ENCODE assay signal across 13 cellular contexts in the genomic region with DNA sequence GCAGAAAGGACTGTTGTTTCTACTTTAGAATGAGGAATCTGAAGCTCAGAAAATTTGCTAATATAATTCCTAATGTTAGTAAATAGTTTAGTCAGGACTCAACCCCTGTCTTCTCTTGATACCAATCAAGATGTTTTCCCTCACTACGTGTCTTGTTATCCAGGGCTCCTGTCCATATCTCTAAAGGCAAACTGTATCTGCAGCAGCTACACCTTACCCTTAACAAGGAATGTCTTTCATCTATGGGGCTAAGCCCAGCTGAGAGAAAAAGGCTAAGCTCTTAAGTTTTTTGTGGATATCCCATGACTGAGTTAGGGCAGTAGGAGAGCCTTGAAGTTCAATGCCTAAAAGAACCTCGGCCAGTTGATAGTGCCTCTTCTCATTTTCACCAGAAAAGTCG. TPM values are rescaled to one million over a fixed set of nuclear protein-coding genes. Genes with fewer than 3 reads are reported as not detected.
DNase-seq lines count a peak whose midpoint lies in the region; ATAC-seq and TF ChIP-seq lines count a peak whose summit lies in the region.
"Had no signal": no experiment of that assay in that cellular context is flagged by ENCODE, and none has a peak within 500 bp of the region (broad histone marks: within the 10 kb centered on the region; RNA-seq: fewer than 3 reads in every experiment).

No MANE protein-coding gene starts in this region.

- H3K4me3 ChIP-seq in colonic mucosa: no peak overlapping the region
- H3K4me3 ChIP-seq: lower lobe of right lung had no signal

- peak overlapping the region; percentile 18 for H3K27ac ChIP-seq in colonic mucosa
- H3K27ac ChIP-seq: lower lobe of right lung had no signal

- DNase-seq in DMS53 (lab: John Stamatoyannopoulos, UW) (peak; percentile 25), colonic mucosa (no peak)
- DNase-seq in activated CD4-positive, CD25-positive, alpha-beta regulatory T cell treated with anti-CD3 and anti-CD28 coated beads, Interleukin-2, amount 50 U/mL, for 72 hours: no peak
- no peak for DNase-seq in natural killer cell treated with Interleukin-12 subunit alpha and Interleukin-12 subunit beta and Interleukin-15 and Interleukin-18, amount 100 ng/mL, for 72 hours (ENCODE audit: low spot score)
- DNase-seq: activated effector memory CD4-positive, alpha-beta T cell treated with Interleukin-2 at 50 U/mL for 16 hours; amniotic stem cell; effector CD4-positive, alpha-beta T cell; natural killer cell; NCI-H446 treated with DMSO at 0.1 percent for 48 hours had no signal

- no peaks in the 10 kb centered on the region for H3K4me1 ChIP-seq in colonic mucosa

- H3K9ac ChIP-seq in colonic mucosa (ENCODE audit: low read depth in 2 of 2, low read length in 2 of 2): no peak overlapping the region

- H3K36me3 Mint-ChIP-seq in IgD-negative memory B cell: peaks cover 3% of the 10 kb centered on the region
- H3K36me3 Mint-ChIP-seq in stimulated activated memory B cell treated with anti-CD40 and anti-IgM and Interleukin-4, amounts not matched to agents 10 μg/mL and 1 μg/mL and 100 μg/mL, for 72 hours: peaks cover 19% of the 10 kb centered on the region
- no peaks in the 10 kb centered on the region for H3K36me3 Mint-ChIP-seq in natural killer cell treated with Interleukin-12 subunit alpha and Interleukin-12 subunit beta and Interleukin-15 and Interleukin-18, amount 100 ng/mL, for 72 hours
- H3K36me3 Mint-ChIP-seq: natural killer cell had no signal

- H3K27me3 Mint-ChIP-seq in IgD-negative memory B cell: no peaks in the 10 kb centered on the region
- H3K27me3 Mint-ChIP-seq in stimulated activated memory B cell treated with anti-CD40 and anti-IgM and Interleukin-4, amounts not matched to agents 10 μg/mL and 1 μg/mL and 100 μg/mL, for 72 hours: no peaks in the 10 kb centered on the region
- H3K27me3 Mint-ChIP-seq in natural killer cell treated with Interleukin-12 subunit alpha and Interleukin-12 subunit beta and Interleukin-15 and Interleukin-18, amount 100 ng/mL, for 72 hours: no peaks in the 10 kb centered on the region

- peaks cover 21 to 26% (median 23%) of the 10 kb centered on the region in 3 donors for H3K4me1 Mint-ChIP-seq in IgD-negative memory B cell
- peaks cover 24% of the 10 kb centered on the region for H3K4me1 Mint-ChIP-seq in stimulated activated memory B cell treated with anti-CD40 and anti-IgM and Interleukin-4, amounts not matched to agents 10 μg/mL and 1 μg/mL and 100 μg/mL, for 72 hours
- H3K4me1 Mint-ChIP-seq in natural killer cell treated with Interleukin-12 subunit alpha and Interleukin-12 subunit beta and Interleukin-15 and Interleukin-18, amount 100 ng/mL, for 72 hours (ENCODE audit: low read depth in 2 of 2): peaks cover 0 to 9% of the 10 kb centered on the region in 2 donors

- intact Hi-C loops in colonic mucosa (cut with DNase I): no loop called here

- H3K9me3 Mint-ChIP-seq in IgD-negative memory B cell: no peaks in the 10 kb centered on the region
- no peaks in the 10 kb centered on the region for H3K9me3 Mint-ChIP-seq in stimulated activated memory B cell treated with anti-CD40 and anti-IgM and Interleukin-4, amounts not matched to agents 10 μg/mL and 1 μg/mL and 100 μg/mL, for 72 hours
- no peaks in the 10 kb centered on the region for H3K9me3 Mint-ChIP-seq in natural killer cell treated with Interleukin-12 subunit alpha and Interleukin-12 subunit beta and Interleukin-15 and Interleukin-18, amount 100 ng/mL, for 72 hours
- H3K9me3 Mint-ChIP-seq: natural killer cell had no signal

- H3K36me3 ChIP-seq in colonic mucosa: no peaks in the 10 kb centered on the region

- no peak for ATAC-seq in stimulated activated memory B cell treated with anti-CD40 and anti-IgM and Interleukin-4, amounts not matched to agents 10 μg/mL and 1 μg/mL and 100 μg/mL, for 72 hours
- ATAC-seq in HG03439 (IDR thresholded peaks at IDR 0.05; ENCODE audit: unreplicated experiment): no peak
- ATAC-seq in natural killer cell treated with Interleukin-12 subunit alpha and Interleukin-12 subunit beta and Interleukin-15 and Interleukin-18, amount 100 ng/mL, for 72 hours: no peak

- TF ChIP-seq CTCF in colonic mucosa (IDR thresholded peaks at IDR 0.05): no peak

- H3K27me3 ChIP-seq in colonic mucosa: no peaks in the 10 kb centered on the region

- H3K9me3 ChIP-seq in colonic mucosa: no peaks in the 10 kb centered on the region
- H3K9me3 ChIP-seq: lower lobe of right lung had no signal

- H3K27ac Mint-ChIP-seq in IgD-negative memory B cell: peak overlapping the region; percentile 49 to 92 (median 80)
- peak overlapping the region; percentile 50 for H3K27ac Mint-ChIP-seq in stimulated activated memory B cell treated with anti-CD40 and anti-IgM and Interleukin-4, amounts not matched to agents 10 μg/mL and 1 μg/mL and 100 μg/mL, for 72 hours
- H3K27ac Mint-ChIP-seq in natural killer cell treated with Interleukin-12 subunit alpha and Interleukin-12 subunit beta and Interleukin-15 and Interleukin-18, amount 100 ng/mL, for 72 hours: no peak overlapping the region

- H3K4me3 Mint-ChIP-seq in IgD-negative memory B cell: peak overlapping the region in 2 of 4 donors; percentile 58 to 90
- no peak overlapping the region for H3K4me3 Mint-ChIP-seq in stimulated activated memory B cell treated with anti-CD40 and anti-IgM and Interleukin-4, amounts not matched to agents 10 μg/mL and 1 μg/mL and 100 μg/mL, for 72 hours
- H3K4me3 Mint-ChIP-seq in natural killer cell treated with Interleukin-12 subunit alpha and Interleukin-12 subunit beta and Interleukin-15 and Interleukin-18, amount 100 ng/mL, for 72 hours: no peak overlapping the region
- H3K4me3 Mint-ChIP-seq: natural killer cell had no signal

RNA-seq across cellular contexts. Expression of a gene that starts 32.5 kb away (rescaled TPM):
- polyA plus RNA-seq in IgD-negative memory B cell: 248 TPM
- total RNA-seq in colonic mucosa: 100 to 1,000 TPM; 299 to 377 TPM
- total RNA-seq in natural killer cell treated with Interleukin-12 subunit alpha and Interleukin-12 subunit beta and Interleukin-15 and Interleukin-18, amount 100 ng/mL, for 72 hours: 100 to 1,000 TPM; 101 to 164 TPM

Comparison
In these comparisons a context has a peak if more than half of its experiments do, and no peak if none do; other contexts are left out.
1. H3K27ac Mint-ChIP-seq: peak in IgD-negative memory B cell (3 of 3) and stimulated activated memory B cell treated with anti-CD40 and anti-IgM and Interleukin-4, amounts not matched to agents 10 μg/mL and 1 μg/mL and 100 μg/mL, for 72 hours (single experiment); none in natural killer cell treated with Interleukin-12 subunit alpha and Interleukin-12 subunit beta and Interleukin-15 and Interleukin-18, amount 100 ng/mL, for 72 hours (0 of 2).